Comparison of ENCODE assay signal across 4 cellular contexts in the genomic region with DNA sequence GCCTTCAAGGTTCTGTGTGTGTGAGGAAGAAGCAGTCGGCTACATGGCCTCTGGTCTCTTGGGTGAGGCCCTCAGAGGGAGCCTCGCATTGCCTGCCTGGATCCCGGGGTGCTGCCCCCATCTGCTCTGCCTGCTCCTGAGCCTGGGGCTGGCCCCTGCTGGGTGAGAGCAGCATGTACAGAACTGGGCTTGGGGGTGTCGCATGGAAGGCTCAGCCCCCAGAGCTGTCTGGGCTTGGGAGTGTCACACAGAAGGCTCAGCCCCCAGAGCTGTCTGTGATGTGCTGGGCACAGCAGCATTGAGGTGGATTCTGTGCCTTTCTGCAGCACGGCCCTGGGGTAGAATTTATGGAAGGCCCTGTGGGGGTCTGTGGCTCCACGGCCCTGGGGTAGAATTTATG. TPM values are rescaled to one million over a fixed set of nuclear protein-coding genes. Genes with fewer than 3 reads are reported as not detected.
"Had no signal": no experiment of that assay in that cellular context is flagged by ENCODE, and none has a peak within 500 bp of the region (broad histone marks: within the 10 kb centered on the region; RNA-seq: fewer than 3 reads in every experiment).

No MANE protein-coding gene starts in this region.

RNA-seq across cellular contexts. Expression of a gene that starts 6.4 kb away (rescaled TPM):
- total RNA-seq: left lobe of liver, lower leg skin, mesenteric fat pad, myocyte had no signal
